20 cellular contexts compared by ENCODE assay signal in the genomic region with DNA sequence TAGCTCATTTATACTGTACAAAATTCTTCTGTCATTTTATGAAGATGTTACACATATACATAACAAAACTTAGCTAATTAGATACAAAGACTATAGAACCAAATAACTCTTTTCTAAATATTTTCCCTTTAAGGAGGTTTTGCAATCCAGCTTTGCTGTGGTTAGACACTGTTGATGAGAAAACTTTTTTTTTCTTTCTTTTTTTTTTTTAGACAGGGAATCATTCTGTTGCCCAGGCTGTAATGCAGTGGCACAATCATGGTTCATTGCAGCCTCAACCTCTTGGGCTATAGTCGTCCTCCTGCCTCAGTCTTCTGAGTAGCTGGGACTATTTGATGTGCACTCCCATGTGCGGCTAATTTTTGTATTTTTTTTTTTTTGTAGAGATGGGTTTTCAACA. TPM values are rescaled to one million over a fixed set of nuclear protein-coding genes. Genes with fewer than 3 reads are reported as not detected.
"Had no signal": no experiment of that assay in that cellular context is flagged by ENCODE, and none has a peak within 500 bp of the region (broad histone marks: within the 10 kb centered on the region; RNA-seq: fewer than 3 reads in every experiment).

No MANE protein-coding gene starts in this region.

- H3K36me3 Mint-ChIP-seq: activated CD4-positive, alpha-beta memory T cell treated with anti-CD3 and anti-CD28 coated beads for 36 hours; activated naive CD4-positive, alpha-beta T cell treated with anti-CD3 and anti-CD28 coated beads, Interleukin-2, amount 50 U/mL, for 72 hours had no signal

- DNase-seq: activated CD4-positive, alpha-beta memory T cell treated with anti-CD3 and anti-CD28 coated beads for 36 hours; activated CD4-positive, alpha-beta T cell treated with anti-CD3 and anti-CD28 coated beads, Interleukin-2, amount 10 ng/mL, durations not matched to agents 7 days and 5 days; activated CD4-positive, CD25-positive, alpha-beta regulatory T cell; activated CD8-positive, alpha-beta memory T cell treated with anti-CD3 and anti-CD28 coated beads for 24 hours; activated effector memory CD4-positive, alpha-beta T cell treated with anti-CD3 and anti-CD28 coated beads, Interleukin-2, amount 50 U/mL, for 16 hours; activated naive CD4-positive, alpha-beta T cell treated with Interleukin-2 at 50 U/mL for 16 hours; activated naive CD8-positive, alpha-beta T cell treated with anti-CD3 and anti-CD28 coated beads, Interleukin-2, amount 50 U/mL, for 24 hours; activated T-cell treated with anti-CD3 and anti-CD28 coated beads, Interleukin-2, amount 50 U/mL, for 4 hours; brain microvascular endothelial cell; NCI-H146; NCI-H187 treated with DMSO at 0.1 percent for 48 hours; NCI-H2081 treated with DMSO at 0.1 percent for 48 hours; NCI-H446; NCI-H524; SIG-M5; T-helper 2 cell; T1000 had no signal

- H3K27me3 ChIP-seq: brain microvascular endothelial cell had no signal

- H3K9me3 Mint-ChIP-seq: activated CD4-positive, alpha-beta memory T cell treated with anti-CD3 and anti-CD28 coated beads for 36 hours; activated CD4-positive, alpha-beta T cell treated with anti-CD3 and anti-CD28 coated beads, Interleukin-2, amount 10 ng/mL, durations not matched to agents 7 days and 5 days; activated naive CD4-positive, alpha-beta T cell treated with anti-CD3 and anti-CD28 coated beads, Interleukin-2, amount 50 U/mL, for 72 hours; activated naive CD8-positive, alpha-beta T cell treated with anti-CD3 and anti-CD28 coated beads, Interleukin-2, amount 50 U/mL, for 24 hours; activated T-cell treated with anti-CD3 and anti-CD28 coated beads, Interleukin-2, amount 50 U/mL, for 4 hours had no signal

- H3K27ac Mint-ChIP-seq: activated CD4-positive, alpha-beta memory T cell treated with anti-CD3 and anti-CD28 coated beads for 36 hours; activated CD4-positive, alpha-beta T cell treated with anti-CD3 and anti-CD28 coated beads, Interleukin-2, amount 10 ng/mL, durations not matched to agents 7 days and 5 days; activated naive CD4-positive, alpha-beta T cell treated with anti-CD3 and anti-CD28 coated beads, Interleukin-2, amount 50 U/mL, for 72 hours; activated naive CD8-positive, alpha-beta T cell treated with anti-CD3 and anti-CD28 coated beads, Interleukin-2, amount 50 U/mL, for 24 hours had no signal

- H3K36me3 ChIP-seq: brain microvascular endothelial cell, cardiac muscle cell had no signal

- ATAC-seq: activated naive CD4-positive, alpha-beta T cell treated with anti-CD3 and anti-CD28 coated beads, Interleukin-2, amount 50 U/mL, for 72 hours; activated naive CD8-positive, alpha-beta T cell treated with anti-CD3 and anti-CD28 coated beads, Interleukin-2, amount 50 U/mL, for 24 hours; activated T-cell treated with anti-CD3 and anti-CD28 coated beads, Interleukin-2, amount 50 U/mL, for 4 hours had no signal

- H3K4me3 Mint-ChIP-seq: activated CD4-positive, alpha-beta memory T cell treated with anti-CD3 and anti-CD28 coated beads for 36 hours; activated CD4-positive, alpha-beta T cell treated with anti-CD3 and anti-CD28 coated beads, Interleukin-2, amount 10 ng/mL, durations not matched to agents 7 days and 5 days; activated naive CD8-positive, alpha-beta T cell treated with anti-CD3 and anti-CD28 coated beads, Interleukin-2, amount 50 U/mL, for 24 hours; activated T-cell treated with anti-CD3 and anti-CD28 coated beads, Interleukin-2, amount 50 U/mL, for 4 hours had no signal

- H3K4me3 ChIP-seq: cardiac muscle cell had no signal

- H3K27ac ChIP-seq: brain microvascular endothelial cell, cardiac muscle cell, VCaP had no signal

RNA-seq across cellular contexts. Expression of a gene that starts 53.0 kb away (rescaled TPM):
- total RNA-seq: cardiac muscle cell had no signal
- polyA plus RNA-seq: cardiac muscle cell had no signal

RNA-seq across cellular contexts. Expression of a gene that starts 53.4 kb away (rescaled TPM):
- polyA plus RNA-seq: cardiac muscle cell had no signal
